Comparison of ENCODE assay signal across 9 cellular contexts in the genomic region with DNA sequence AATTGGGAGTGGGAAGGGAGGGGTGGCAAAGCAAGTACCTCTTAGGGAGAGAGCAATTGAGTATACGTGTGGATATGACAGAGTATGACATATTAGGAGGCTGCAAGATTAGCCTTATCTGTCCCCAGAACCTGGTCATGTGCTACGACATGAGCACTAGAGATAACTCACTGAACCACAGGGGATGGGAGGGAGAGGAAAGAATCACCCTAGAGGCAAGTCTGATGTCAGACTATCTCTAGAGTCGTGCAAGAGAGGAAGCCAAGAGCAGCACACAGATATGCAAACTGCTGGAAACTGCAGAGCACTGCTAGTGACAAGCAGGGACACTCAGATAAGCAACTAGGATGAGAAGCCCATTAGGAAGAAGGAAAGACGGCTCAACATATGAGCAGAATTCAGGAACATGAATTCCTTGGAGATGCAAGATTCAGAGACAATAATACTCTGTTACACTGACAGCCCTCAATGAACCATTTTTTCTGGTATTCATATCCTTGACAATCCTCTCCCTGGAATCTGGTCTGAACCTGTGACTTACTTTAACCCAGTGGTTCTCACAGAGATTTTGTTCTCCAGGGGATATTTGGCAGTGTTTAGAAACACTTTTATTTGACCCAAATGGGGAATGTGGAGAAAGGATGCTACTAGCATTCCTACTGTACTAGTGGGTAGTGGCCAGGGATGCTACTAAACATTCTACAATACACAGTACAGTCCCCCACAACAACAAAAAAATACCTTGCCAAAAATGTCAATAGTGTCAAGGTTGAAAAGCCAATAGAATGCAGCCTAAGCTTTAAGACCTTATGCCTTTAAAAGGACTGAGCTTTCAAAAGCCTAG.
A peak's percentile ranks its signal among the peaks of the same experiment; 100 is the strongest.
DNase-seq lines count a peak whose midpoint lies in the region; ATAC-seq and TF ChIP-seq lines count a peak whose summit lies in the region.
"Had no signal": no experiment of that assay in that cellular context is flagged by ENCODE, and none has a peak within 500 bp of the region (broad histone marks: within the 10 kb centered on the region; RNA-seq: fewer than 3 reads in every experiment).

No MANE protein-coding gene starts in this region.

- no peaks in the 10 kb centered on the region for H3K4me1 ChIP-seq in breast epithelium

- intact Hi-C loops in breast epithelium (cut with DNase I; ENCODE audit: low total_unique reads) (no loop called here), posterior cingulate gyrus (cut with DNase I) (no loop called here)

- no peak for TF ChIP-seq POLR2A in breast epithelium (IDR thresholded peaks at IDR 0.05)

- ATAC-seq in HG02642 (IDR thresholded peaks at IDR 0.05; ENCODE audit: poor library complexity, unreplicated experiment), result peak; percentile 77
- peak; percentile 55 for ATAC-seq in SK-N-SH treated with all-trans-retinoic acid at 6 μM for 48 hours
- peak; percentile 79 for ATAC-seq in left lobe of liver

- no peaks in the 10 kb centered on the region for H3K36me3 ChIP-seq in breast epithelium

- TF ChIP-seq CTCF in GM13977 (IDR thresholded peaks at IDR 0.05; ENCODE audit: extremely low read depth, insufficient read depth, missing control alignments) (no peak), breast epithelium (IDR thresholded peaks at IDR 0.05) (no peak)

- no peak overlapping the region for H3K27ac ChIP-seq in breast epithelium

- in situ Hi-C loops in GM13977 (cut with MboI; ENCODE audit: low pct_unique_long_range_greater_than_20kb, low sequenced_read_pairs, unreplicated experiment), result no loop called here

- H3K4me3 ChIP-seq in breast epithelium, result no peak overlapping the region

- no peaks in the 10 kb centered on the region for H3K9me3 ChIP-seq in breast epithelium

- no peaks in the 10 kb centered on the region for H3K27me3 ChIP-seq in breast epithelium

- DNase-seq in GM13977 (ENCODE audit: low spot score), result peak; percentile 20
- DNase-seq in left lobe of liver (ENCODE audit: low spot score), result no peak
- DNase-seq in breast epithelium (ENCODE audit: low spot score in 2 of 2), result no peak
- DNase-seq in RKO (ENCODE audit: low spot score), result no peak
- no peak for DNase-seq in posterior cingulate gyrus
- DNase-seq in NCI-H1436 (lab: John Stamatoyannopoulos, UW), result no peak
- DNase-seq: NCI-H510A had no signal

TF ChIP-seq in SK-N-SH treated with all-trans-retinoic acid at 6 μM for 48 hours, 23 proteins besides CTCF, POLR2A, EP300 and RAD21:
- TF ChIP-seq, protein P1, sequence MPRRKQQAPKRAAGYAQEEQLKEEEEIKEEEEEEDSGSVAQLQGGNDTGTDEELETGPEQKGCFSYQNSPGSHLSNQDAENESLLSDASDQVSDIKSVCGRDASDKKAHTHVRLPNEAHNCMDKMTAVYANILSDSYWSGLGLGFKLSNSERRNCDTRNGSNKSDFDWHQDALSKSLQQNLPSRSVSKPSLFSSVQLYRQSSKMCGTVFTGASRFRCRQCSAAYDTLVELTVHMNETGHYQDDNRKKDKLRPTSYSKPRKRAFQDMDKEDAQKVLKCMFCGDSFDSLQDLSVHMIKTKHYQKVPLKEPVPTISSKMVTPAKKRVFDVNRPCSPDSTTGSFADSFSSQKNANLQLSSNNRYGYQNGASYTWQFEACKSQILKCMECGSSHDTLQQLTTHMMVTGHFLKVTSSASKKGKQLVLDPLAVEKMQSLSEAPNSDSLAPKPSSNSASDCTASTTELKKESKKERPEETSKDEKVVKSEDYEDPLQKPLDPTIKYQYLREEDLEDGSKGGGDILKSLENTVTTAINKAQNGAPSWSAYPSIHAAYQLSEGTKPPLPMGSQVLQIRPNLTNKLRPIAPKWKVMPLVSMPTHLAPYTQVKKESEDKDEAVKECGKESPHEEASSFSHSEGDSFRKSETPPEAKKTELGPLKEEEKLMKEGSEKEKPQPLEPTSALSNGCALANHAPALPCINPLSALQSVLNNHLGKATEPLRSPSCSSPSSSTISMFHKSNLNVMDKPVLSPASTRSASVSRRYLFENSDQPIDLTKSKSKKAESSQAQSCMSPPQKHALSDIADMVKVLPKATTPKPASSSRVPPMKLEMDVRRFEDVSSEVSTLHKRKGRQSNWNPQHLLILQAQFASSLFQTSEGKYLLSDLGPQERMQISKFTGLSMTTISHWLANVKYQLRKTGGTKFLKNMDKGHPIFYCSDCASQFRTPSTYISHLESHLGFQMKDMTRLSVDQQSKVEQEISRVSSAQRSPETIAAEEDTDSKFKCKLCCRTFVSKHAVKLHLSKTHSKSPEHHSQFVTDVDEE (CRISPR knock-in tag; IDR thresholded peaks at IDR 0.05), result no peak
- TF ChIP-seq ZFP30 (CRISPR knock-in tag; IDR thresholded peaks at IDR 0.05) (no peak), TCF4 (CRISPR knock-in tag; IDR thresholded peaks at IDR 0.05; ENCODE audit: borderline replicate concordance) (peak; percentile 41; the same call in 1 of the 2 replicates)
